ENCODE assay signal across 13 cellular contexts in the genomic region with DNA sequence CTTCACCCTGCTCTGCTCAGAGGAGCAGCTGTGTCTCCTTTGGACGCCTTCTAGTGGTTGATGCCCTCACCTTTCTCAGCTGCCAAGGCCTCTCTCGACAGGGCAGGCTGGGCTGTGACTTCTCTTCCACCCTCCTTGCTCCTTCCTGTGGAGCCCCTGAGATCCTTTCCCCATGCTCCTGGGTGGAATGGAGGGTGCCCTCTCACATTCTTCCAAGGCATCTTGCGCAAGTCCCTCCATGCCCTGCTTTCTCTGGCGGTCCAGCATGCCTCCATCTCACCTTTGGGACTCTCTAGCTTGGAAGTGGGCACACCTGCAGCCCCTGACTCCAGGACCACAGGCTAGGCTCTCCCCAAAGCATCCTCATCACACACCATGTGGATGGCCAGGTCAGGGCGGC.
A peak's percentile ranks its signal among the peaks of the same experiment; 100 is the strongest.
DNase-seq lines count a peak whose midpoint lies in the region; ATAC-seq lines count a peak whose summit lies in the region.
"Had no signal": no experiment of that assay in that cellular context is flagged by ENCODE, and none has a peak within 500 bp of the region (broad histone marks: within the 10 kb centered on the region; RNA-seq: fewer than 3 reads in every experiment).

No MANE protein-coding gene starts in this region.

- H3K9me3 Mint-ChIP-seq in activated T-cell treated with anti-CD3 and anti-CD28 coated beads, Interleukin-2, amount 50 U/mL, for 72 hours = no peaks in the 10 kb centered on the region
- H3K9me3 Mint-ChIP-seq in activated T-helper 17 cell treated with anti-CD3 and anti-CD28 coated beads, Interleukin-2, amount 50 U/mL, for 72 hours = no peaks in the 10 kb centered on the region
- H3K9me3 Mint-ChIP-seq in stimulated activated memory B cell treated with anti-CD40 and anti-IgM and Interleukin-4, amounts not matched to agents 10 μg/mL and 1 μg/mL and 100 μg/mL, for 72 hours = no peaks in the 10 kb centered on the region
- H3K9me3 Mint-ChIP-seq: CD8-positive, alpha-beta memory T cell had no signal

- peak overlapping the region; percentile 14 for H3K27ac Mint-ChIP-seq in activated T-cell treated with anti-CD3 and anti-CD28 coated beads, Interleukin-2, amount 50 U/mL, for 72 hours
- peak overlapping the region; percentile 83 for H3K27ac Mint-ChIP-seq in activated T-helper 17 cell treated with anti-CD3 and anti-CD28 coated beads, Interleukin-2, amount 50 U/mL, for 72 hours
- H3K27ac Mint-ChIP-seq in stimulated activated memory B cell treated with anti-CD40 and anti-IgM and Interleukin-4, amounts not matched to agents 10 μg/mL and 1 μg/mL and 100 μg/mL, for 72 hours = peak overlapping the region; percentile 11

- H3K36me3 Mint-ChIP-seq in activated T-cell treated with anti-CD3 and anti-CD28 coated beads, Interleukin-2, amount 50 U/mL, for 72 hours (ENCODE audit: insufficient read depth in 2 of 2) = no peaks in the 10 kb centered on the region
- peaks cover 53% of the 10 kb centered on the region for H3K36me3 Mint-ChIP-seq in activated T-helper 17 cell treated with anti-CD3 and anti-CD28 coated beads, Interleukin-2, amount 50 U/mL, for 72 hours (ENCODE audit: low read depth)
- H3K36me3 Mint-ChIP-seq in stimulated activated memory B cell treated with anti-CD40 and anti-IgM and Interleukin-4, amounts not matched to agents 10 μg/mL and 1 μg/mL and 100 μg/mL, for 72 hours = peaks cover 14% of the 10 kb centered on the region

- ATAC-seq in activated T-cell treated with anti-CD3 and anti-CD28 coated beads, Interleukin-2, amount 50 U/mL, for 72 hours (replicated peaks in 1 of 2) = no peak
- no peak for ATAC-seq in activated T-helper 17 cell treated with anti-CD3 and anti-CD28 coated beads, Interleukin-2, amount 50 U/mL, for 72 hours (replicated peaks)
- no peak for ATAC-seq in stimulated activated memory B cell treated with anti-CD40 and anti-IgM and Interleukin-4, amounts not matched to agents 10 μg/mL and 1 μg/mL and 100 μg/mL, for 72 hours

- no peaks in the 10 kb centered on the region for H3K27me3 Mint-ChIP-seq in activated T-cell treated with anti-CD3 and anti-CD28 coated beads, Interleukin-2, amount 50 U/mL, for 72 hours (ENCODE audit: low read depth)
- no peaks in the 10 kb centered on the region for H3K27me3 Mint-ChIP-seq in activated T-helper 17 cell treated with anti-CD3 and anti-CD28 coated beads, Interleukin-2, amount 50 U/mL, for 72 hours
- H3K27me3 Mint-ChIP-seq in stimulated activated memory B cell treated with anti-CD40 and anti-IgM and Interleukin-4, amounts not matched to agents 10 μg/mL and 1 μg/mL and 100 μg/mL, for 72 hours = no peaks in the 10 kb centered on the region
- H3K27me3 Mint-ChIP-seq: CD8-positive, alpha-beta memory T cell had no signal

- H3K4me3 Mint-ChIP-seq in activated T-cell treated with anti-CD3 and anti-CD28 coated beads, Interleukin-2, amount 50 U/mL, for 72 hours = no peak overlapping the region
- no peak overlapping the region for H3K4me3 Mint-ChIP-seq in activated T-helper 17 cell treated with anti-CD3 and anti-CD28 coated beads, Interleukin-2, amount 50 U/mL, for 72 hours
- no peak overlapping the region for H3K4me3 Mint-ChIP-seq in stimulated activated memory B cell treated with anti-CD40 and anti-IgM and Interleukin-4, amounts not matched to agents 10 μg/mL and 1 μg/mL and 100 μg/mL, for 72 hours

- H3K4me1 Mint-ChIP-seq in activated T-cell treated with anti-CD3 and anti-CD28 coated beads, Interleukin-2, amount 50 U/mL, for 72 hours (ENCODE audit: low read depth) = peaks cover 29% of the 10 kb centered on the region
- peaks cover 37% of the 10 kb centered on the region for H3K4me1 Mint-ChIP-seq in activated T-helper 17 cell treated with anti-CD3 and anti-CD28 coated beads, Interleukin-2, amount 50 U/mL, for 72 hours
- H3K4me1 Mint-ChIP-seq in stimulated activated memory B cell treated with anti-CD40 and anti-IgM and Interleukin-4, amounts not matched to agents 10 μg/mL and 1 μg/mL and 100 μg/mL, for 72 hours = peaks cover 34% of the 10 kb centered on the region

- no peak for DNase-seq in activated T-cell treated with anti-CD3 and anti-CD28 coated beads, Interleukin-2, amount 50 U/mL, for 72 hours
- no peak for DNase-seq in activated T-cell treated with anti-CD3 and anti-CD28 coated beads, Interleukin-2, amount 50 U/mL, for 48 hours
- peak; percentile 25 for DNase-seq in HT-29 (ENCODE audit: low spot score)
- DNase-seq in stimulated activated CD4-positive, alpha-beta T cell treated with anti-CD3 and anti-CD28 coated beads, Interleukin-4, amount 100 ng/mL, for 24 hours = no peak
- DNase-seq in NCI-H128 (lab: John Stamatoyannopoulos, UW; ENCODE audit: unreplicated experiment) = no peak
- DNase-seq in GM19240 (ENCODE audit: insufficient read length, low spot score) = no peak
- DNase-seq: AML-193; CD8-positive, alpha-beta memory T cell; DMS 273 treated with DMSO at 0.1 percent for 48 hours; GOT3; KG1 had no signal

Comparison
In these comparisons a context has a peak if more than half of its experiments do, and no peak if none do; other contexts are left out.
1. H3K27ac Mint-ChIP-seq: peak in every context shown above with its lines; median percentile 83 in activated T-helper 17 cell treated with anti-CD3 and anti-CD28 coated beads, Interleukin-2, amount 50 U/mL, for 72 hours; 14 in activated T-cell treated with anti-CD3 and anti-CD28 coated beads, Interleukin-2, amount 50 U/mL, for 72 hours; 11 in stimulated activated memory B cell treated with anti-CD40 and anti-IgM and Interleukin-4, amounts not matched to agents 10 μg/mL and 1 μg/mL and 100 μg/mL, for 72 hours.